8 cellular contexts compared by ENCODE assay signal in genomic region chr16:2720719-2721633, GRCh38. TPM values are rescaled to one million over a fixed set of nuclear protein-coding genes. Genes with fewer than 3 reads are reported as not detected.
A peak's percentile ranks its signal among the peaks of the same experiment; 100 is the strongest.
DNase-seq lines count a peak whose midpoint lies in the region; ATAC-seq, FAIRE-seq and TF ChIP-seq lines count a peak whose summit lies in the region.

No MANE protein-coding gene starts in this region.

- intact Hi-C loops in CD4-positive, alpha-beta memory T cell (cut with micrococcal nuclease): loop anchor here (1.0 kb wide), 3 partner anchors 31 to 147 kb away; partner anchors contain the start of genes KCTD5 and SRRM2

- peak overlapping the region; percentile 30 for H3K56ac ChIP-seq in H1 (replicated peaks; ENCODE audit: insufficient read length, low read depth, low read length)

- no peaks in the 10 kb centered on the region; the same call in 1 of the 2 replicates for H3K23me2 ChIP-seq in H1 (ENCODE audit: low read depth, low read length)

- no peak overlapping the region for H3K23ac ChIP-seq in H1 (ENCODE audit: insufficient read length)

- H3K27ac Mint-ChIP-seq in CD4-positive, alpha-beta memory T cell: peak overlapping the region; percentile 56 to 90 (median 73)

- no peaks in the 10 kb centered on the region for H3K9me3 ChIP-seq in CD4-positive, alpha-beta memory T cell (ENCODE audit: control insufficient read depth in 1 of 2, low read length in 2 of 2)
- no peaks in the 10 kb centered on the region for H3K9me3 ChIP-seq in H1 (ENCODE audit: insufficient read depth in 2 of 2, low read depth in 1 of 2, low read length in 1 of 2)
- H3K9me3 ChIP-seq in mesodermal cell (ENCODE audit: control insufficient read depth, low read length): no peaks in the 10 kb centered on the region

- no peak overlapping the region for H2AK5ac ChIP-seq in H1 (ENCODE audit: low read depth, low read length)

- no peak overlapping the region for H2BK15ac ChIP-seq in H1 (ENCODE audit: low read length)

- H3K36me3 Mint-ChIP-seq in CD4-positive, alpha-beta memory T cell: no peaks in the 10 kb centered on the region

- H4K5ac ChIP-seq in H1 (ENCODE audit: insufficient read length, low read depth, low read length): no peak overlapping the region

- peak overlapping the region; percentile 56 for H3K27ac ChIP-seq in CD4-positive, alpha-beta memory T cell (ENCODE audit: low read depth, low read length)
- no peak overlapping the region; the same call in 1 of the 2 replicates for H3K27ac ChIP-seq in H1 (ENCODE audit: low read depth, low read length)
- peak overlapping the region; percentile 57 for H3K27ac ChIP-seq in mesodermal cell (ENCODE audit: low read depth, low read length, severe bottlenecking)

- H3K14ac ChIP-seq in H1 (ENCODE audit: insufficient read length): no peak overlapping the region

- H2AFZ ChIP-seq in H1 (ENCODE audit: low read length): peak overlapping the region; percentile 93; the same call in 1 of the 2 replicates

- peak overlapping the region; percentile 17 to 49 for H3K4me3 ChIP-seq in CD4-positive, alpha-beta memory T cell (ENCODE audit: low read length in 2 of 2)
- H3K4me3 ChIP-seq in H1 (ENCODE audit: extremely low read depth in 1 of 4, insufficient read depth in 2 of 4, low read depth in 3 of 4, low read length in 4 of 4): peak overlapping the region; percentile 43 to 65 (median 54)
- peak overlapping the region; percentile 49 for H3K4me3 ChIP-seq in mesodermal cell (ENCODE audit: extremely low read depth, insufficient read depth, low read length, poor library complexity, severe bottlenecking)

- H4K91ac ChIP-seq in H1 (replicated peaks; ENCODE audit: insufficient read length, low read length): peak overlapping the region; percentile 27

- no peaks in the 10 kb centered on the region for H3K27me3 ChIP-seq in CD4-positive, alpha-beta memory T cell (ENCODE audit: insufficient read depth, low read length)
- H3K27me3 ChIP-seq in H1 (replicated peaks in 1 of 4; ENCODE audit: control insufficient read depth in 3 of 4, extremely low read depth in 1 of 4, insufficient read depth in 3 of 4, low read length in 3 of 4): no peaks in the 10 kb centered on the region

- H3K36me3 ChIP-seq in CD4-positive, alpha-beta memory T cell (ENCODE audit: insufficient read depth, low read length): no peaks in the 10 kb centered on the region
- H3K36me3 ChIP-seq in H1 (ENCODE audit: control insufficient read depth in 2 of 4, insufficient read depth in 4 of 4, low read length in 3 of 4): no peaks in the 10 kb centered on the region
- no peaks in the 10 kb centered on the region for H3K36me3 ChIP-seq in mesodermal cell (ENCODE audit: control insufficient read depth, insufficient read depth, low read length)

- CTCF ChIA-PET in CD4-positive, alpha-beta memory T cell (lab: Charles Lee; ENCODE audit: partially characterized antibody): interaction anchor here (0.7 kb wide), 2 partner anchors 8 to 147 kb away, joined by 3 read pairs; no protein-coding TSS in a partner anchor
- CTCF ChIA-PET in H1 (lab: Charles Lee; ENCODE audit: partially characterized antibody): no interaction called here

- H2BK120ac ChIP-seq in H1 (replicated peaks; ENCODE audit: low read depth, low read length): no peak overlapping the region

- FAIRE-seq in H1 (lab: Jason Lieb, UNC): no peak

- H3K4me1 ChIP-seq in CD4-positive, alpha-beta memory T cell (ENCODE audit: insufficient read depth, low read length): peaks cover 5% of the 10 kb centered on the region
- H3K4me1 ChIP-seq in H1 (replicated peaks in 1 of 4; ENCODE audit: control insufficient read depth in 3 of 4, insufficient read depth in 4 of 4, low read length in 3 of 4) (peaks cover 0 to 10% (median 3%) of the 10 kb centered on the region in 4 experiments; a peak in 2 of 7 replicates), mesodermal cell (ENCODE audit: control insufficient read depth, insufficient read depth, low read length, poor library complexity, severe bottlenecking) (peaks cover 3% of the 10 kb centered on the region)

- H3K9ac ChIP-seq in H1 (replicated peaks in 1 of 4; ENCODE audit: extremely low read depth in 1 of 4, low read depth in 3 of 4, low read length in 3 of 4): peak overlapping the region; percentile 41 to 57 (median 46); a peak in 5 of 7 replicates

- POLR2A ChIA-PET in CD4-positive, alpha-beta memory T cell (lab: Charles Lee; ENCODE audit: partially characterized antibody): interaction anchor here (0.8 to 1.0 kb wide), 3 partner anchors 31 to 162 kb away, joined by 3 to 4 read pairs (median 3); partner anchors contain the start of genes FLYWCH2 and SRRM2
- POLR2A ChIA-PET in H1 (lab: Charles Lee; ENCODE audit: partially characterized antibody): interaction anchor here (0.7 to 2.5 kb wide), 6 partner anchors 11 to 36 kb away, joined by 3 to 11 read pairs (median 5); partner anchors contain the start of gene SRRM2

- H3K18ac ChIP-seq in H1 (ENCODE audit: extremely low read depth, low read length): peak overlapping the region; percentile 93

- peak; percentile 7 to 33; a peak in 2 of 4 replicates for TF ChIP-seq RAD21 in H1 (IDR thresholded peaks at IDR 0.05 in 1 of 2, conservative IDR thresholded peaks at IDR 0.05 in 1 of 2; ENCODE audit: low read depth in 2 of 2, low read length in 2 of 2)

- H4K8ac ChIP-seq in H1 (ENCODE audit: extremely low read depth, insufficient read depth, low read length): peak overlapping the region; percentile 78

- no peaks in the 10 kb centered on the region for H3K9me3 Mint-ChIP-seq in CD4-positive, alpha-beta memory T cell

- no peak overlapping the region for H2BK20ac ChIP-seq in H1 (ENCODE audit: low read length)

- no peaks in the 10 kb centered on the region for H3K79me1 ChIP-seq in H1 (ENCODE audit: low read depth, low read length)

- peak; percentile 76 for ATAC-seq in GM19372 (IDR thresholded peaks at IDR 0.05; ENCODE audit: low read depth, unreplicated experiment)
- ATAC-seq in HG03565 (IDR thresholded peaks at IDR 0.05; ENCODE audit: unreplicated experiment): peak; percentile 81

- WGBS in H1 (ENCODE audit: extremely low coverage in 1 of 2, insufficient coverage in 1 of 2, insufficient read length in 1 of 2, insufficient replicate concordance in 2 of 2, low coverage in 1 of 2, low lambda C conversion rate in 2 of 2, missing lambda C conversion rate in 1 of 2), 2 experiments: 3% methylated on average over 22 of the region's 99 CpGs; no CpG with 5 or more reads in 1 of the 2 experiments
- WGBS in mesodermal cell (ENCODE audit: insufficient coverage in 2 of 2), 2 experiments: 3% methylated on average over 47 to 69 of the region's 99 CpGs

- peak; percentile 85 to 88 (median 87) for DNase-seq in CD4-positive, alpha-beta memory T cell
- DNase-seq in NCI-H774 (lab: John Stamatoyannopoulos, UW): peak; percentile 65
- peak; percentile 61 to 68 for DNase-seq in activated CD8-positive, alpha-beta memory T cell treated with anti-CD3 and anti-CD28 coated beads for 1 hour (ENCODE audit: extremely low read depth in 1 of 2, low read depth in 1 of 2)
- DNase-seq in H1 (ENCODE audit: low read depth in 1 of 2, low spot score in 2 of 2): peak; percentile 74 to 90
- peak; percentile 67 to 70 for DNase-seq in stimulated activated CD8-positive, alpha-beta memory T cell treated with anti-CD3 and anti-CD28 coated beads, Interleukin-15, amount 100 ng/mL, for 4 hours (ENCODE audit: low read depth in 2 of 2)

- H4K20me1 ChIP-seq in H1 (replicated peaks in 1 of 2; ENCODE audit: control insufficient read depth in 1 of 2, insufficient read depth in 2 of 2, low read length in 2 of 2): peaks cover 1 to 5% of the 10 kb centered on the region in 2 experiments

- H3K27me3 Mint-ChIP-seq in CD4-positive, alpha-beta memory T cell: peaks cover 4 to 7% of the 10 kb centered on the region in 2 donors

- no peak overlapping the region for H3K4ac ChIP-seq in H1 (replicated peaks; ENCODE audit: insufficient read length, low read depth, low read length)

- H3K4me3 Mint-ChIP-seq in CD4-positive, alpha-beta memory T cell: peak overlapping the region; percentile 70 to 85 (median 74)

- TF ChIP-seq CTCF in H1 (IDR thresholded peaks at IDR 0.05; ENCODE audit: control extremely low read depth in 1 of 3, insufficient read depth in 1 of 3, low read depth in 1 of 3, low read length in 3 of 3): peak; percentile 40 to 77 (median 64)

- peak in 1 of 2 experiments; percentile 62; a peak in 2 of 3 replicates for TF ChIP-seq POLR2A in H1 (IDR thresholded peaks at IDR 0.05; ENCODE audit: control extremely low read depth in 1 of 2, low read depth in 2 of 2, low read length in 2 of 2)

- no peaks in the 10 kb centered on the region for H3K4me1 Mint-ChIP-seq in CD4-positive, alpha-beta memory T cell

- no peaks in the 10 kb centered on the region for H3K79me2 ChIP-seq in H1 (ENCODE audit: control insufficient read depth in 1 of 2, insufficient read depth in 2 of 2, low read length in 2 of 2)

- peak overlapping the region; percentile 59 to 67 for H3K4me2 ChIP-seq in H1 (ENCODE audit: insufficient read depth in 1 of 2, low read depth in 2 of 2, low read length in 2 of 2)

- peak in 1 of 2 experiments; percentile 85; a peak in 1 of 3 replicates for TF ChIP-seq EP300 in H1 (IDR thresholded peaks at IDR 0.05; ENCODE audit: borderline replicate concordance in 1 of 2, low read depth in 2 of 2, low read length in 2 of 2)

- H2BK12ac ChIP-seq in H1 (ENCODE audit: low read depth, low read length): no peak overlapping the region

- H2BK5ac ChIP-seq in H1 (ENCODE audit: low read depth, low read length): no peak overlapping the region; the same call in 1 of the 2 replicates

RNA-seq across cellular contexts. Expression of gene PRSS27, which starts 1.0 kb away (rescaled TPM):
- under 1 TPM; 0.61 to 0.96 TPM for total RNA-seq in CD4-positive, alpha-beta memory T cell
- polyA plus RNA-seq in CD4-positive, alpha-beta memory T cell: not detected
- 1.3 and 2.2 TPM in 2 replicates for total RNA-seq in H1 (2021; fragmentation: NEBNext Ultra II Directional; extraction: Animal tissue kit (Norgen Biotek cat#: 25700))
- polyA plus RNA-seq in H1 (2011; rRNA removed): 7.5 and 10.5 TPM in 2 replicates
- 9.6 TPM for polyA plus RNA-seq in H1 (2011; cell fraction: cytosol; rRNA removed)
- 9.4 TPM for polyA plus RNA-seq in H1 (2011; cell fraction: nucleus; rRNA removed)
- polyA plus RNA-seq in H1 (2012, experiment 1 of 2): 2.8 to 4.0 TPM (median 3.3 TPM) in 4 replicates
- polyA plus RNA-seq in H1 (2012, experiment 2 of 2): 1.9 TPM
- 2.7 TPM for polyA plus RNA-seq in H1 (2013, experiment 1 of 2)
- 2.2 TPM for polyA plus RNA-seq in H1 (2013, experiment 2 of 2)
- 0.95 and 1.1 TPM in 2 replicates for polyA minus RNA-seq in H1 (2011; rRNA and poly(A)+ RNA removed)
- polyA minus RNA-seq in H1 (2011; cell fraction: cytosol; rRNA and poly(A)+ RNA removed): 2.5 TPM
- polyA minus RNA-seq in H1 (2011; cell fraction: nucleus; rRNA and poly(A)+ RNA removed): 3.3 TPM
- 3.1 TPM for polyA plus RNA-seq in mesodermal cell (2013, experiment 1 of 2)
- 3.1 TPM for polyA plus RNA-seq in mesodermal cell (2013, experiment 2 of 2)

RNA-seq across cellular contexts. Expression of gene SRRM2, which starts 31.5 kb away (rescaled TPM):
- 1,000 to 10,000 TPM; 1,118 to 1,137 TPM for total RNA-seq in CD4-positive, alpha-beta memory T cell
- polyA plus RNA-seq in CD4-positive, alpha-beta memory T cell: 100 to 1,000 TPM in 1 of 2 donors, 10 to 100 TPM in 1; 11.8 to 132 TPM
- total RNA-seq in H1 (2021; fragmentation: NEBNext Ultra II Directional; extraction: Animal tissue kit (Norgen Biotek cat#: 25700)): 563 and 579 TPM in 2 replicates
- 300 and 654 TPM in 2 replicates for polyA plus RNA-seq in H1 (2011; rRNA removed)
- 295 TPM for polyA plus RNA-seq in H1 (2011; cell fraction: cytosol; rRNA removed)
- polyA plus RNA-seq in H1 (2011; cell fraction: nucleus; rRNA removed): 2,432 TPM
- 719 to 870 TPM (median 834 TPM) in 4 replicates for polyA plus RNA-seq in H1 (2012, experiment 1 of 2)
- 118 TPM for polyA plus RNA-seq in H1 (2012, experiment 2 of 2)
- 837 TPM for polyA plus RNA-seq in H1 (2013, experiment 1 of 2)
- polyA plus RNA-seq in H1 (2013, experiment 2 of 2): 754 TPM
- polyA minus RNA-seq in H1 (2011; rRNA and poly(A)+ RNA removed): 129 and 194 TPM in 2 replicates
- polyA minus RNA-seq in H1 (2011; cell fraction: cytosol; rRNA and poly(A)+ RNA removed): 277 TPM
- polyA minus RNA-seq in H1 (2011; cell fraction: nucleus; rRNA and poly(A)+ RNA removed): 360 TPM
- polyA plus RNA-seq in mesodermal cell (2013, experiment 1 of 2): 378 TPM
- polyA plus RNA-seq in mesodermal cell (2013, experiment 2 of 2): 310 TPM

RNA-seq across cellular contexts. Expression of gene KCTD5, which starts 38.7 kb away (rescaled TPM):
- 10 to 100 TPM; 26.7 to 27.1 TPM for total RNA-seq in CD4-positive, alpha-beta memory T cell
- polyA plus RNA-seq in CD4-positive, alpha-beta memory T cell: 10 to 100 TPM; 19.6 to 22.5 TPM
- 24.8 and 26.6 TPM in 2 replicates for total RNA-seq in H1 (2021; fragmentation: NEBNext Ultra II Directional; extraction: Animal tissue kit (Norgen Biotek cat#: 25700))
- 31.8 and 46.8 TPM in 2 replicates for polyA plus RNA-seq in H1 (2011; rRNA removed)
- 38.3 TPM for polyA plus RNA-seq in H1 (2011; cell fraction: cytosol; rRNA removed)
- polyA plus RNA-seq in H1 (2011; cell fraction: nucleus; rRNA removed): 28.2 TPM
- 14.3 to 21.1 TPM (median 19.7 TPM) in 4 replicates for polyA plus RNA-seq in H1 (2012, experiment 1 of 2)
- 24.0 TPM for polyA plus RNA-seq in H1 (2012, experiment 2 of 2)
- 22.7 TPM for polyA plus RNA-seq in H1 (2013, experiment 1 of 2)
- polyA plus RNA-seq in H1 (2013, experiment 2 of 2): 25.6 TPM
- 14.1 and 15.5 TPM in 2 replicates for polyA minus RNA-seq in H1 (2011; rRNA and poly(A)+ RNA removed)
- polyA minus RNA-seq in H1 (2011; cell fraction: cytosol; rRNA and poly(A)+ RNA removed): 12.3 TPM
- polyA minus RNA-seq in H1 (2011; cell fraction: nucleus; rRNA and poly(A)+ RNA removed): 29.0 TPM
- 24.3 TPM for polyA plus RNA-seq in mesodermal cell (2013, experiment 1 of 2)
- 21.8 TPM for polyA plus RNA-seq in mesodermal cell (2013, experiment 2 of 2)

RNA-seq across cellular contexts. Expression of gene ELOB, which starts 56.1 kb away (rescaled TPM):
- total RNA-seq in CD4-positive, alpha-beta memory T cell: 10 to 100 TPM; 83.0 to 86.8 TPM
- 100 to 1,000 TPM; 268 to 270 TPM for polyA plus RNA-seq in CD4-positive, alpha-beta memory T cell
- 237 and 248 TPM in 2 replicates for total RNA-seq in H1 (2021; fragmentation: NEBNext Ultra II Directional; extraction: Animal tissue kit (Norgen Biotek cat#: 25700))
- polyA plus RNA-seq in H1 (2011; rRNA removed): 1,357 and 1,702 TPM in 2 replicates
- 705 TPM for polyA plus RNA-seq in H1 (2011; cell fraction: cytosol; rRNA removed)
- polyA plus RNA-seq in H1 (2011; cell fraction: nucleus; rRNA removed): 474 TPM
- polyA plus RNA-seq in H1 (2012, experiment 1 of 2): 292 to 520 TPM (median 401 TPM) in 4 replicates
- 2,300 TPM for polyA plus RNA-seq in H1 (2012, experiment 2 of 2)
- polyA plus RNA-seq in H1 (2013, experiment 1 of 2): 136 TPM
- polyA plus RNA-seq in H1 (2013, experiment 2 of 2): 134 TPM
- 86.0 and 133 TPM in 2 replicates for polyA minus RNA-seq in H1 (2011; rRNA and poly(A)+ RNA removed)
- 98.0 TPM for polyA minus RNA-seq in H1 (2011; cell fraction: cytosol; rRNA and poly(A)+ RNA removed)
- polyA minus RNA-seq in H1 (2011; cell fraction: nucleus; rRNA and poly(A)+ RNA removed): 84.9 TPM
- 251 TPM for polyA plus RNA-seq in mesodermal cell (2013, experiment 1 of 2)
- 206 TPM for polyA plus RNA-seq in mesodermal cell (2013, experiment 2 of 2)
